ENCODE assay signal across 23 cellular contexts in the genomic region with DNA sequence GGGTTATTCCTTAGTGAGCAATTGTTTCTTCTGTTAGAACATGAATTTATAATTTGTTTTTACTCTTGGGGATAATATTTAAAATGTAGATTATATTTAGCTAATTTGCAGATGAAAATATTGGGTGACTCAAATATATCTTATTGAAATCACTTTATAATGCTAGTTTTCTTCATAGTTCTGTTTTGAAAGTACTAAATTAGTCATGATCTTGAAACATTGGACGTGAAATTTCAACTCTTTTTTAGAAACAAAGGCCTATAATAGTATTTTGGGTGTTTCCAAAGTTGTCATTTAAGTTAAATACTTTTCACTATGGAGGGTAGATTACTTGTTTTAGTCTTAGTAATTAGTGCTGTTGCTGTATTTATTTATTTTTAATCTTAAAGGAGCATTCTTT.
A peak's percentile ranks its signal among the peaks of the same experiment; 100 is the strongest.
DNase-seq lines count a peak whose midpoint lies in the region; ATAC-seq, FAIRE-seq and TF ChIP-seq lines count a peak whose summit lies in the region.
"Had no signal": no experiment of that assay in that cellular context is flagged by ENCODE, and none has a peak within 500 bp of the region (broad histone marks: within the 10 kb centered on the region; RNA-seq: fewer than 3 reads in every experiment).

No MANE protein-coding gene starts in this region.

- no peaks in the 10 kb centered on the region for H3K4me1 ChIP-seq in small intestine (ENCODE audit: control insufficient read depth in 2 of 2, insufficient read depth in 1 of 2, low read depth in 1 of 2, low read length in 1 of 2)
- no peaks in the 10 kb centered on the region for H3K4me1 ChIP-seq in spleen
- H3K4me1 ChIP-seq in testis = no peaks in the 10 kb centered on the region
- H3K4me1 ChIP-seq: BLaER1 treated with 17β-estradiol and CSF1 and Interleukin-3, amounts not matched to agents 10 nM and 100 nM had no signal

- no peaks in the 10 kb centered on the region for H3K27me3 Mint-ChIP-seq in WTC11 (ENCODE audit: low read depth)
- H3K27me3 Mint-ChIP-seq: B cell, IgD-negative memory B cell had no signal

- H3K4me3 ChIP-seq in GM06990 (replicated peaks; ENCODE audit: low read depth, low read length) (no peak overlapping the region), small intestine (ENCODE audit: low read depth in 1 of 2, low read length in 2 of 2) (no peak overlapping the region), spleen (no peak overlapping the region), testis (no peak overlapping the region)
- H3K4me3 ChIP-seq: BLaER1 treated with 17β-estradiol and CSF1 and Interleukin-3, amounts not matched to agents 10 nM and 100 nM; GM23338 had no signal

- H3K4me1 Mint-ChIP-seq in WTC11 = no peaks in the 10 kb centered on the region
- H3K4me1 Mint-ChIP-seq: GM23338 had no signal

- peaks cover 29% of the 10 kb centered on the region for H3K36me3 Mint-ChIP-seq in WTC11

- H3K36me3 ChIP-seq in GM06990 (ENCODE audit: control insufficient read depth, insufficient read depth, low read length) (peaks cover 4% of the 10 kb centered on the region), small intestine (ENCODE audit: control insufficient read depth in 2 of 2, insufficient read depth in 2 of 2, low read length in 2 of 2) (peaks cover 1 to 3% of the 10 kb centered on the region in 2 donors), spleen (peaks cover 0 to 92% (median 60%) of the 10 kb centered on the region in 6 donors), testis (ENCODE audit: low read depth, missing control alignments) (no peaks in the 10 kb centered on the region)

- no peak overlapping the region for H3K27ac ChIP-seq in small intestine (ENCODE audit: low read depth in 1 of 2, low read length in 1 of 2)
- H3K27ac ChIP-seq in spleen = no peak overlapping the region
- no peak overlapping the region for H3K27ac ChIP-seq in testis
- H3K27ac ChIP-seq: BLaER1 treated with 17β-estradiol and CSF1 and Interleukin-3, amounts not matched to agents 10 nM and 100 nM had no signal

- H3K9me3 ChIP-seq in small intestine (ENCODE audit: control insufficient read depth, low read depth) (no peaks in the 10 kb centered on the region), spleen (no peaks in the 10 kb centered on the region), testis (no peaks in the 10 kb centered on the region)

- TF ChIP-seq POLR2A in spleen (IDR thresholded peaks at IDR 0.05) (no peak), testis (IDR thresholded peaks at IDR 0.05) (no peak)

- POLR2A ChIA-PET in WTC11 (lab: Charles Lee) = no interaction called here

- no peaks in the 10 kb centered on the region for H3K27me3 ChIP-seq in GM06990 (replicated peaks; ENCODE audit: control insufficient read depth, insufficient read depth, low read length)
- no peaks in the 10 kb centered on the region for H3K27me3 ChIP-seq in small intestine (ENCODE audit: control insufficient read depth in 2 of 2, insufficient read depth in 2 of 2, low read length in 2 of 2)
- H3K27me3 ChIP-seq in spleen (replicated peaks in 1 of 7) = no peaks in the 10 kb centered on the region
- no peaks in the 10 kb centered on the region for H3K27me3 ChIP-seq in testis
- H3K27me3 ChIP-seq: BLaER1 treated with 17β-estradiol and CSF1 and Interleukin-3, amounts not matched to agents 10 nM and 100 nM had no signal

- CTCF ChIA-PET in WTC11 (lab: Charles Lee) = no interaction called here

- DNase-seq in GM06990 (ENCODE audit: extremely low read depth, insufficient read length) (peak; percentile 13), small intestine (no peak), WTC11 (ENCODE audit: low spot score) (no peak), spleen (no peak), testis (no peak)
- DNase-seq: Calu3; CD8-positive, alpha-beta T cell; DMS53; DND-41; EL; HCEC 1CT; KBM-7 had no signal

- WGBS in small intestine, 3 donors = 68 to 84% (median 69%) methylated on average over 1 of the region's 1 CpG
- 60 to 71% (median 69%) methylated on average over 1 of the region's 1 CpG for WGBS in spleen, 5 donors
- 81 to 86% methylated on average over 1 of the region's 1 CpG for WGBS in testis, 2 donors

- FAIRE-seq in small intestine (lab: Jason Lieb, UNC) = peak; percentile 62
- FAIRE-seq: GM12892, GM18507, GM19239, H54, HepG2 had no signal

- no peak for TF ChIP-seq CTCF in GM06990 (IDR thresholded peaks at IDR 0.05; ENCODE audit: insufficient read depth, low read length, poor library complexity, severe bottlenecking)
- no peak for TF ChIP-seq CTCF in WTC11 (IDR thresholded peaks at IDR 0.05)
- no peak for TF ChIP-seq CTCF in spleen (IDR thresholded peaks at IDR 0.05 in 8 of 11, conservative IDR thresholded peaks at IDR 0.05 in 3 of 11)
- no peak for TF ChIP-seq CTCF in testis (IDR thresholded peaks at IDR 0.05)

- H3K27ac Mint-ChIP-seq in WTC11 = no peak overlapping the region
- H3K27ac Mint-ChIP-seq: B cell; CD8-positive, alpha-beta T cell; GM23338; IgD-negative memory B cell had no signal

- no peak overlapping the region for H3K4me3 Mint-ChIP-seq in WTC11
- H3K4me3 Mint-ChIP-seq: B cell; CD8-positive, alpha-beta T cell; GM23338; IgD-negative memory B cell had no signal

- intact Hi-C loops in spleen (cut with DNase I; ENCODE audit: low total_unique reads) = no loop called here
- intact Hi-C loops in testis (cut with DNase I; ENCODE audit: low total_unique reads) = no loop called here

- ATAC-seq in GM18861 (IDR thresholded peaks at IDR 0.05; ENCODE audit: unreplicated experiment) (peak; percentile 45), HG02870 (IDR thresholded peaks at IDR 0.05; ENCODE audit: unreplicated experiment) (peak; percentile 59), WTC11 (no peak)
- ATAC-seq: CD8-positive, alpha-beta T cell; GM23338 had no signal

- no peaks in the 10 kb centered on the region for H3K9me3 Mint-ChIP-seq in WTC11
- H3K9me3 Mint-ChIP-seq: CD8-positive, alpha-beta T cell; GM23338; IgD-negative memory B cell had no signal

TF ChIP-seq in WTC11, 78 proteins besides CTCF, POLR2A, EP300 and RAD21:
- TF ChIP-seq EMX1 (CRISPR knock-in tag; IDR thresholded peaks at IDR 0.05) = no peak
- TF ChIP-seq GRHL2 (CRISPR knock-in tag; IDR thresholded peaks at IDR 0.05; ENCODE audit: insufficient replicate concordance, severe bottlenecking) = no peak
- no peak for TF ChIP-seq CBFB (CRISPR knock-in tag; IDR thresholded peaks at IDR 0.05; ENCODE audit: low read depth)
- TF ChIP-seq OVOL2 (CRISPR knock-in tag; IDR thresholded peaks at IDR 0.05; ENCODE audit: borderline replicate concordance) = no peak
- TF ChIP-seq FOXK1 (CRISPR knock-in tag; IDR thresholded peaks at IDR 0.05) = no peak
- no peak for TF ChIP-seq NR2C2 (CRISPR knock-in tag; IDR thresholded peaks at IDR 0.05)
- TF ChIP-seq, protein P1, sequence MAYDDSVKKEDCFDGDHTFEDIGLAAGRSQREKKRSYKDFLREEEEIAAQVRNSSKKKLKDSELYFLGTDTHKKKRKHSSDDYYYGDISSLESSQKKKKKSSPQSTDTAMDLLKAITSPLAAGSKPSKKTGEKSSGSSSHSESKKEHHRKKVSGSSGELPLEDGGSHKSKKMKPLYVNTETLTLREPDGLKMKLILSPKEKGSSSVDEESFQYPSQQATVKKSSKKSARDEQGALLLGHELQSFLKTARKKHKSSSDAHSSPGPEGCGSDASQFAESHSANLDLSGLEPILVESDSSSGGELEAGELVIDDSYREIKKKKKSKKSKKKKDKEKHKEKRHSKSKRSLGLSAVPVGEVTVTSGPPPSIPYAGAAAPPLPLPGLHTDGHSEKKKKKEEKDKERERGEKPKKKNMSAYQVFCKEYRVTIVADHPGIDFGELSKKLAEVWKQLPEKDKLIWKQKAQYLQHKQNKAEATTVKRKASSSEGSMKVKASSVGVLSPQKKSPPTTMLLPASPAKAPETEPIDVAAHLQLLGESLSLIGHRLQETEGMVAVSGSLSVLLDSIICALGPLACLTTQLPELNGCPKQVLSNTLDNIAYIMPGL (CRISPR knock-in tag; IDR thresholded peaks at IDR 0.05) = no peak
